In genomic region chr19:54136864-54137113, GRCh38 we compare ENCODE assay signal across 2 cellular contexts.
A peak's percentile ranks its signal among the peaks of the same experiment; 100 is the strongest.
TF ChIP-seq lines count a peak whose summit lies in the region.

No MANE protein-coding gene starts in this region.

TF ChIP-seq in HCT116, 20 proteins besides CTCF, POLR2A, EP300 and RAD21:
- no peak; the same call in 1 of the 2 replicates for TF ChIP-seq SP1 (IDR thresholded peaks at IDR 0.05; ENCODE audit: low read depth)
- peak; percentile 90 for TF ChIP-seq POLR2AphosphoS5 (IDR thresholded peaks at IDR 0.05; ENCODE audit: low read depth, low read length)
- TF ChIP-seq SIN3A (IDR thresholded peaks at IDR 0.05; ENCODE audit: low read depth), result peak; percentile 65

TF ChIP-seq in GM12878, 131 proteins besides CTCF, POLR2A, EP300 and RAD21 (continues in another document):
- 0 out of 2 replicates have a peak, but pooled peaks have one; percentile 42 for TF ChIP-seq ZNF207 (IDR thresholded peaks at IDR 0.05; ENCODE audit: borderline replicate concordance)
- no peak for TF ChIP-seq MYC (IDR thresholded peaks at IDR 0.05; ENCODE audit: insufficient read depth, insufficient read length, insufficient replicate concordance, low read length, severe bottlenecking)
- no peak for TF ChIP-seq WRNIP1 (IDR thresholded peaks at IDR 0.05; ENCODE audit: borderline replicate concordance, low read depth, low read length)
- no peak for TF ChIP-seq STAT3 (IDR thresholded peaks at IDR 0.05; ENCODE audit: low read depth, low read length)
- TF ChIP-seq RUNX3 (IDR thresholded peaks at IDR 0.05; ENCODE audit: low read length), result no peak
- 0 out of 2 replicates have a peak, but pooled peaks have one; percentile 12 for TF ChIP-seq BACH1 (IDR thresholded peaks at IDR 0.05; ENCODE audit: borderline replicate concordance)
- TF ChIP-seq, protein P1, sequence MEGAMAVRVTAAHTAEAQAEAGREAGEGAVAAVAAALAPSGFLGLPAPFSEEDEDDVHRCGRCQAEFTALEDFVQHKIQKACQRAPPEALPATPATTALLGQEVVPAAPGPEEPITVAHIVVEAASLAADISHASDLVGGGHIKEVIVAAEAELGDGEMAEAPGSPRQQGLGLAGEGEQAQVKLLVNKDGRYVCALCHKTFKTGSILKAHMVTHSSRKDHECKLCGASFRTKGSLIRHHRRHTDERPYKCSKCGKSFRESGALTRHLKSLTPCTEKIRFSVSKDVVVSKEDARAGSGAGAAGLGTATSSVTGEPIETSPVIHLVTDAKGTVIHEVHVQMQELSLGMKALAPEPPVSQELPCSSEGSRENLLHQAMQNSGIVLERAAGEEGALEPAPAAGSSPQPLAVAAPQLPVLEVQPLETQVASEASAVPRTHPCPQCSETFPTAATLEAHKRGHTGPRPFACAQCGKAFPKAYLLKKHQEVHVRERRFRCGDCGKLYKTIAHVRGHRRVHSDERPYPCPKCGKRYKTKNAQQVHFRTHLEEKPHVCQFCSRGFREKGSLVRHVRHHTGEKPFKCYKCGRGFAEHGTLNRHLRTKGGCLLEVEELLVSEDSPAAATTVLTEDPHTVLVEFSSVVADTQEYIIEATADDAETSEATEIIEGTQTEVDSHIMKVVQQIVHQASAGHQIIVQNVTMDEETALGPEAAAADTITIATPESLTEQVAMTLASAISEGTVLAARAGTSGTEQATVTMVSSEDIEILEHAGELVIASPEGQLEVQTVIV (IDR thresholded peaks at IDR 0.05; ENCODE audit: borderline replicate concordance, partially characterized antibody), result no peak
- no peak for TF ChIP-seq PAX5 (IDR thresholded peaks at IDR 0.05; ENCODE audit: borderline replicate concordance, low read depth, low read length)
- no peak for TF ChIP-seq ELK1 (IDR thresholded peaks at IDR 0.05; ENCODE audit: low read depth, low read length)
- TF ChIP-seq MYB (IDR thresholded peaks at IDR 0.05; ENCODE audit: borderline replicate concordance, low read depth, low read length), result no peak
- TF ChIP-seq CREB1 (IDR thresholded peaks at IDR 0.05; ENCODE audit: low read depth), result peak; percentile 41; the same call in 1 of the 2 replicates
- no peak for TF ChIP-seq CHD4 (IDR thresholded peaks at IDR 0.05)
- no peak; the same call in 1 of the 2 replicates for TF ChIP-seq CREM (IDR thresholded peaks at IDR 0.05; ENCODE audit: low read depth)
- TF ChIP-seq ZBTB40 (IDR thresholded peaks at IDR 0.05; ENCODE audit: borderline replicate concordance), result no peak
- TF ChIP-seq, protein P2, sequence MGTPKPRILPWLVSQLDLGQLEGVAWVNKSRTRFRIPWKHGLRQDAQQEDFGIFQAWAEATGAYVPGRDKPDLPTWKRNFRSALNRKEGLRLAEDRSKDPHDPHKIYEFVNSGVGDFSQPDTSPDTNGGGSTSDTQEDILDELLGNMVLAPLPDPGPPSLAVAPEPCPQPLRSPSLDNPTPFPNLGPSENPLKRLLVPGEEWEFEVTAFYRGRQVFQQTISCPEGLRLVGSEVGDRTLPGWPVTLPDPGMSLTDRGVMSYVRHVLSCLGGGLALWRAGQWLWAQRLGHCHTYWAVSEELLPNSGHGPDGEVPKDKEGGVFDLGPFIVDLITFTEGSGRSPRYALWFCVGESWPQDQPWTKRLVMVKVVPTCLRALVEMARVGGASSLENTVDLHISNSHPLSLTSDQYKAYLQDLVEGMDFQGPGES (IDR thresholded peaks at IDR 0.05), result peak; percentile 45; the same call in 1 of the 2 replicates
- no peak for TF ChIP-seq MTA3 (IDR thresholded peaks at IDR 0.05; ENCODE audit: borderline replicate concordance, low read length)
- TF ChIP-seq ATF2 (IDR thresholded peaks at IDR 0.05; ENCODE audit: low read length), result no peak
- TF ChIP-seq NR2F1 (conservative IDR thresholded peaks at IDR 0.05), result no peak
- TF ChIP-seq TCF12 (IDR thresholded peaks at IDR 0.05; ENCODE audit: low read depth, low read length), result 0 out of 2 replicates have a peak, but pooled peaks have one; percentile 32
- TF ChIP-seq EED (IDR thresholded peaks at IDR 0.05; ENCODE audit: low read depth), result 0 out of 2 replicates have a peak, but pooled peaks have one; percentile 25
- TF ChIP-seq, protein P3, sequence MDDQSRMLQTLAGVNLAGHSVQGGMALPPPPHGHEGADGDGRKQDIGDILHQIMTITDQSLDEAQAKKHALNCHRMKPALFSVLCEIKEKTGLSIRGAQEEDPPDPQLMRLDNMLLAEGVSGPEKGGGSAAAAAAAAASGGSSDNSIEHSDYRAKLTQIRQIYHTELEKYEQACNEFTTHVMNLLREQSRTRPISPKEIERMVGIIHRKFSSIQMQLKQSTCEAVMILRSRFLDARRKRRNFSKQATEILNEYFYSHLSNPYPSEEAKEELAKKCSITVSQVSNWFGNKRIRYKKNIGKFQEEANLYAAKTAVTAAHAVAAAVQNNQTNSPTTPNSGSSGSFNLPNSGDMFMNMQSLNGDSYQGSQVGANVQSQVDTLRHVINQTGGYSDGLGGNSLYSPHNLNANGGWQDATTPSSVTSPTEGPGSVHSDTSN (IDR thresholded peaks at IDR 0.05; ENCODE audit: insufficient replicate concordance, low read depth, low read length), result peak; percentile 95
- no peak for TF ChIP-seq YY1 (IDR thresholded peaks at IDR 0.05; ENCODE audit: low read depth, low read length)
- no peak for TF ChIP-seq JUNB (IDR thresholded peaks at IDR 0.05)
- no peak for TF ChIP-seq CBFB (IDR thresholded peaks at IDR 0.05; ENCODE audit: low read depth)
- TF ChIP-seq, protein P4, sequence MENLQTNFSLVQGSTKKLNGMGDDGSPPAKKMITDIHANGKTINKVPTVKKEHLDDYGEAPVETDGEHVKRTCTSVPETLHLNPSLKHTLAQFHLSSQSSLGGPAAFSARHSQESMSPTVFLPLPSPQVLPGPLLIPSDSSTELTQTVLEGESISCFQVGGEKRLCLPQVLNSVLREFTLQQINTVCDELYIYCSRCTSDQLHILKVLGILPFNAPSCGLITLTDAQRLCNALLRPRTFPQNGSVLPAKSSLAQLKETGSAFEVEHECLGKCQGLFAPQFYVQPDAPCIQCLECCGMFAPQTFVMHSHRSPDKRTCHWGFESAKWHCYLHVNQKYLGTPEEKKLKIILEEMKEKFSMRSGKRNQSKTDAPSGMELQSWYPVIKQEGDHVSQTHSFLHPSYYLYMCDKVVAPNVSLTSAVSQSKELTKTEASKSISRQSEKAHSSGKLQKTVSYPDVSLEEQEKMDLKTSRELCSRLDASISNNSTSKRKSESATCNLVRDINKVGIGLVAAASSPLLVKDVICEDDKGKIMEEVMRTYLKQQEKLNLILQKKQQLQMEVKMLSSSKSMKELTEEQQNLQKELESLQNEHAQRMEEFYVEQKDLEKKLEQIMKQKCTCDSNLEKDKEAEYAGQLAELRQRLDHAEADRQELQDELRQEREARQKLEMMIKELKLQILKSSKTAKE (IDR thresholded peaks at IDR 0.05; ENCODE audit: low read depth, poor library complexity, severe bottlenecking), result no peak
- no peak for TF ChIP-seq JUND (IDR thresholded peaks at IDR 0.05; ENCODE audit: low read depth, low read length)
- TF ChIP-seq NFYA (IDR thresholded peaks at IDR 0.05; ENCODE audit: borderline replicate concordance, low read depth, low read length), result peak; percentile 56
- no peak for TF ChIP-seq ZBED1 (IDR thresholded peaks at IDR 0.05; ENCODE audit: borderline replicate concordance)
- TF ChIP-seq SMAD5 (IDR thresholded peaks at IDR 0.05; ENCODE audit: low read depth), result no peak
- peak; percentile 47; the same call in 1 of the 3 replicates for TF ChIP-seq POU2F2 (IDR thresholded peaks at IDR 0.05; ENCODE audit: borderline replicate concordance, low read depth, low read length)
- TF ChIP-seq, protein P5, sequence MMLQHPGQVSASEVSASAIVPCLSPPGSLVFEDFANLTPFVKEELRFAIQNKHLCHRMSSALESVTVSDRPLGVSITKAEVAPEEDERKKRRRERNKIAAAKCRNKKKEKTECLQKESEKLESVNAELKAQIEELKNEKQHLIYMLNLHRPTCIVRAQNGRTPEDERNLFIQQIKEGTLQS (IDR thresholded peaks at IDR 0.05; ENCODE audit: borderline replicate concordance, extremely low read depth, low read depth, low read length), result no peak
- TF ChIP-seq SP1 (IDR thresholded peaks at IDR 0.05; ENCODE audit: low read depth, low read length), result peak; percentile 92
- TF ChIP-seq DPF2 (IDR thresholded peaks at IDR 0.05), result no peak
- peak; percentile 65 for TF ChIP-seq TAF1 (IDR thresholded peaks at IDR 0.05; ENCODE audit: borderline replicate concordance, low read depth, low read length)
- peak; percentile 37; the same call in 1 of the 2 replicates for TF ChIP-seq RELB (IDR thresholded peaks at IDR 0.05; ENCODE audit: low read depth)
- TF ChIP-seq POLR2AphosphoS5 (IDR thresholded peaks at IDR 0.05; ENCODE audit: low read length), result peak; percentile 80
- TF ChIP-seq CBX5 (IDR thresholded peaks at IDR 0.05; ENCODE audit: low read depth), result no peak
- TF ChIP-seq SIN3A (IDR thresholded peaks at IDR 0.05; ENCODE audit: low read depth, low read length), result no peak
- TF ChIP-seq POLR2AphosphoS2 (IDR thresholded peaks at IDR 0.05; ENCODE audit: low read depth, low read length), result no peak
- no peak for TF ChIP-seq SIX5 (IDR thresholded peaks at IDR 0.05; ENCODE audit: low read depth, low read length, severe bottlenecking)
- TF ChIP-seq NFIC (IDR thresholded peaks at IDR 0.05; ENCODE audit: low read depth, low read length), result no peak
- no peak for TF ChIP-seq NRF1 (conservative IDR thresholded peaks at IDR 0.05; ENCODE audit: low read depth, low read length)
